21 cellular contexts compared by ENCODE assay signal in genomic region chr6:141403827-141404226, GRCh38.
DNase-seq lines count a peak whose midpoint lies in the region; ATAC-seq and TF ChIP-seq lines count a peak whose summit lies in the region.
"Had no signal": no experiment of that assay in that cellular context is flagged by ENCODE, and none has a peak within 500 bp of the region (broad histone marks: within the 10 kb centered on the region; RNA-seq: fewer than 3 reads in every experiment).

No MANE protein-coding gene starts in this region.

- H3K79me2 ChIP-seq in OCI-LY7 (ENCODE audit: insufficient read depth, low read depth, low read length): no peaks in the 10 kb centered on the region

- peak; percentile 24 for DNase-seq in AG08395 (ENCODE audit: low spot score)
- no peak for DNase-seq in OCI-LY7 (ENCODE audit: low spot score)
- peak; percentile 55 for DNase-seq in fibroblast of the conjunctiva (ENCODE audit: low read depth)
- DNase-seq in psoas muscle: no peak
- no peak for DNase-seq in activated CD8-positive, alpha-beta memory T cell treated with anti-CD3 and anti-CD28 coated beads, Interleukin-2, amount 50 U/mL, for 4 hours
- DNase-seq in LoVo (ENCODE audit: low spot score): no peak
- DNase-seq in WERI-Rb-1: no peak
- DNase-seq: activated naive CD4-positive, alpha-beta T cell treated with anti-CD3 and anti-CD28 coated beads for 36 hours; cerebellar nuclear complex; DMS 273 treated with DMSO at 0.1 percent for 48 hours; GOT3; hypothalamus; naive thymus-derived CD8-positive, alpha-beta T cell; NCI-H1105 treated with DMSO at 0.1 percent for 48 hours; NCI-H226; sigmoid colon; stimulated activated naive B cell treated with anti-CD40 and anti-IgM and Interleukin-4, amounts not matched to agents 10 μg/mL and 1 μg/mL and 100 μg/mL, for 72 hours had no signal

- H3K27me3 Mint-ChIP-seq in activated T-helper 17 cell treated with anti-CD3 and anti-CD28 coated beads, Interleukin-2, amount 50 U/mL, for 72 hours: no peaks in the 10 kb centered on the region
- H3K27me3 Mint-ChIP-seq: stimulated activated naive B cell treated with anti-CD40 and anti-IgM and Interleukin-4, amounts not matched to agents 10 μg/mL and 1 μg/mL and 100 μg/mL, for 72 hours had no signal

- intact Hi-C loops in OCI-LY7 (cut with micrococcal nuclease; ENCODE audit: unreplicated experiment): no loop called here
- intact Hi-C loops in psoas muscle (cut with DNase I): no loop called here

- 18 to 36% (median 20%) methylated on average over 2 of the region's 2 CpGs for WGBS in psoas muscle, 3 donors

- H3K36me3 ChIP-seq in OCI-LY7 (ENCODE audit: insufficient read depth, low read length) (no peaks in the 10 kb centered on the region), psoas muscle (ENCODE audit: insufficient read depth in 1 of 2, low read depth in 1 of 2) (no peaks in the 10 kb centered on the region), WERI-Rb-1 (no peaks in the 10 kb centered on the region)
- H3K36me3 ChIP-seq: sigmoid colon, vagina had no signal

- H3K36me3 Mint-ChIP-seq in activated T-helper 17 cell treated with anti-CD3 and anti-CD28 coated beads, Interleukin-2, amount 50 U/mL, for 72 hours (ENCODE audit: low read depth): no peaks in the 10 kb centered on the region

- 0 out of 2 replicates have a peak overlapping the region, but pooled peaks have one; percentile 66 for H2AFZ ChIP-seq in OCI-LY7 (ENCODE audit: low read length)

- CTCF ChIA-PET in OCI-LY7 (lab: Charles Lee; ENCODE audit: unreplicated experiment): no interaction called here

- H3K9me2 ChIP-seq in OCI-LY7 (ENCODE audit: insufficient read depth, low read length): no peaks in the 10 kb centered on the region

- H3K9me3 ChIP-seq in OCI-LY7 (ENCODE audit: low read length): peaks cover 9% of the 10 kb centered on the region; the same call in 1 of the 2 replicates
- H3K9me3 ChIP-seq in psoas muscle: peaks cover 8% of the 10 kb centered on the region
- H3K9me3 ChIP-seq in WERI-Rb-1 (ENCODE audit: severe bottlenecking): no peaks in the 10 kb centered on the region
- H3K9me3 ChIP-seq: vagina had no signal

- POLR2A ChIA-PET in OCI-LY7 (lab: Charles Lee): no interaction called here

- H3K4me3 Mint-ChIP-seq in activated T-helper 17 cell treated with anti-CD3 and anti-CD28 coated beads, Interleukin-2, amount 50 U/mL, for 72 hours: no peak overlapping the region
- H3K4me3 Mint-ChIP-seq: activated naive CD4-positive, alpha-beta T cell treated with anti-CD3 and anti-CD28 coated beads for 36 hours; naive thymus-derived CD8-positive, alpha-beta T cell; stimulated activated naive B cell treated with anti-CD40 and anti-IgM and Interleukin-4, amounts not matched to agents 10 μg/mL and 1 μg/mL and 100 μg/mL, for 72 hours had no signal

- H3K4me3 ChIP-seq in OCI-LY7 (ENCODE audit: low read depth, low read length, poor library complexity, severe bottlenecking) (no peak overlapping the region), psoas muscle (peak overlapping the region; percentile 44), WERI-Rb-1 (ENCODE audit: low read depth, low read length) (no peak overlapping the region)
- H3K4me3 ChIP-seq: sigmoid colon, vagina had no signal

- peaks cover 4% of the 10 kb centered on the region for H3K4me1 Mint-ChIP-seq in activated T-helper 17 cell treated with anti-CD3 and anti-CD28 coated beads, Interleukin-2, amount 50 U/mL, for 72 hours

- no peak overlapping the region for H3K27ac ChIP-seq in OCI-LY7 (ENCODE audit: low read depth, low read length, poor library complexity, severe bottlenecking)
- H3K27ac ChIP-seq in psoas muscle: peak overlapping the region; percentile 80
- H3K27ac ChIP-seq in WERI-Rb-1: no peak overlapping the region
- H3K27ac ChIP-seq: sigmoid colon, vagina had no signal

- H4K20me1 ChIP-seq in OCI-LY7 (ENCODE audit: insufficient read depth, low read length): no peaks in the 10 kb centered on the region

- TF ChIP-seq CTCF in OCI-LY7 (conservative IDR thresholded peaks at IDR 0.05; ENCODE audit: low read length) (no peak), psoas muscle (IDR thresholded peaks at IDR 0.05) (no peak), WERI-Rb-1 (IDR thresholded peaks at IDR 0.05; ENCODE audit: low read depth, low read length) (no peak)

- no peak overlapping the region for H3K27ac Mint-ChIP-seq in activated T-helper 17 cell treated with anti-CD3 and anti-CD28 coated beads, Interleukin-2, amount 50 U/mL, for 72 hours
- H3K27ac Mint-ChIP-seq: activated naive CD4-positive, alpha-beta T cell treated with anti-CD3 and anti-CD28 coated beads for 36 hours; naive thymus-derived CD8-positive, alpha-beta T cell; stimulated activated naive B cell treated with anti-CD40 and anti-IgM and Interleukin-4, amounts not matched to agents 10 μg/mL and 1 μg/mL and 100 μg/mL, for 72 hours had no signal

- no TSS peak for BruUV-seq in OCI-LY7 (replicated peaks; lab: Mats Ljungman, UMichigan)

- H3K4me1 ChIP-seq in OCI-LY7 (ENCODE audit: insufficient read depth, low read length, poor library complexity, severe bottlenecking) (no peaks in the 10 kb centered on the region), psoas muscle (peaks cover 19% of the 10 kb centered on the region)
- H3K4me1 ChIP-seq: sigmoid colon had no signal

- H3K27me3 ChIP-seq in psoas muscle (ENCODE audit: insufficient read depth in 3 of 3, low read length in 2 of 3) (no peaks in the 10 kb centered on the region), WERI-Rb-1 (ENCODE audit: insufficient read depth, low read depth, severe bottlenecking) (no peaks in the 10 kb centered on the region)
- H3K27me3 ChIP-seq: sigmoid colon, vagina had no signal

- no peak overlapping the region for H3K4me2 ChIP-seq in OCI-LY7 (ENCODE audit: low read length)

- ATAC-seq in psoas muscle: peak; percentile 20 to 64 (median 52)
- no peak for ATAC-seq in activated T-helper 17 cell treated with anti-CD3 and anti-CD28 coated beads, Interleukin-2, amount 50 U/mL, for 72 hours (replicated peaks)
- ATAC-seq: left lobe of liver; naive thymus-derived CD8-positive, alpha-beta T cell; SK-N-SH treated with all-trans-retinoic acid at 6 μM for 48 hours had no signal

- H3K9me3 Mint-ChIP-seq in activated T-helper 17 cell treated with anti-CD3 and anti-CD28 coated beads, Interleukin-2, amount 50 U/mL, for 72 hours: peaks cover 11% of the 10 kb centered on the region

Comparison
In these comparisons a context has a peak if more than half of its experiments do, and no peak if none do; other contexts are left out.
1. DNase-seq: peak in AG08395 (single experiment) and fibroblast of the conjunctiva (single experiment); none in OCI-LY7 (single experiment), psoas muscle (0 of 2), activated CD8-positive, alpha-beta memory T cell treated with anti-CD3 and anti-CD28 coated beads, Interleukin-2, amount 50 U/mL, for 4 hours (single experiment), LoVo (single experiment) and WERI-Rb-1 (single experiment).